14 cellular contexts compared by ENCODE assay signal in genomic region chr2:84870306-84870705, GRCh38. TPM values are rescaled to one million over a fixed set of nuclear protein-coding genes. Genes with fewer than 3 reads are reported as not detected.
DNase-seq lines count a peak whose midpoint lies in the region; ATAC-seq and TF ChIP-seq lines count a peak whose summit lies in the region.
"Had no signal": no experiment of that assay in that cellular context is flagged by ENCODE, and none has a peak within 500 bp of the region (broad histone marks: within the 10 kb centered on the region; RNA-seq: fewer than 3 reads in every experiment).

No MANE protein-coding gene starts in this region.

- H3K4me3 Mint-ChIP-seq in activated T-cell treated with anti-CD3 and anti-CD28 coated beads, Interleukin-2, amount 50 U/mL, for 72 hours = peak overlapping the region; percentile 2 to 7
- H3K4me3 Mint-ChIP-seq in activated T-cell treated with anti-CD3 and anti-CD28 coated beads, Interleukin-2, amount 50 U/mL, for 4 hours = no peak overlapping the region
- H3K4me3 Mint-ChIP-seq in activated CD8-positive, alpha-beta memory T cell treated with anti-CD3 and anti-CD28 coated beads, Interleukin-2, amount 10 ng/mL, durations not matched to agents 7 days and 5 days = no peak overlapping the region

- intact Hi-C loops in HCT116 (cut with micrococcal nuclease) = no loop called here
- intact Hi-C loops in sigmoid colon (cut with DNase I) = no loop called here

- H3K9me3 ChIP-seq in HCT116 (ENCODE audit: control insufficient read depth in 1 of 2, insufficient read depth in 1 of 2, low read depth in 1 of 2, low read length in 2 of 2) = no peaks in the 10 kb centered on the region
- H3K9me3 ChIP-seq in sigmoid colon = no peaks in the 10 kb centered on the region

- no peaks in the 10 kb centered on the region for H3K36me3 ChIP-seq in HCT116 (ENCODE audit: control insufficient read depth in 1 of 2, insufficient read depth in 2 of 2, low read length in 2 of 2)
- H3K36me3 ChIP-seq in sigmoid colon = no peaks in the 10 kb centered on the region

- no peak for DNase-seq in activated T-cell treated with anti-CD3 and anti-CD28 coated beads, Interleukin-2, amount 50 U/mL, for 72 hours
- DNase-seq in activated T-cell treated with anti-CD3 and anti-CD28 coated beads, Interleukin-2, amount 50 U/mL, for 4 hours = no peak
- no peak for DNase-seq in HCT116 (ENCODE audit: low read depth, low spot score)
- peak; percentile 43 for DNase-seq in activated CD8-positive, alpha-beta memory T cell treated with anti-CD3 and anti-CD28 coated beads, Interleukin-2, amount 10 ng/mL, durations not matched to agents 7 days and 5 days
- peak; percentile 41 for DNase-seq in sigmoid colon
- DNase-seq in SHP77 treated with DMSO at 0.1 percent for 48 hours (lab: John Stamatoyannopoulos, UW) = no peak
- no peak for DNase-seq in NCI-H2196 (lab: John Stamatoyannopoulos, UW; ENCODE audit: unreplicated experiment)
- DNase-seq: activated gamma-delta T cell; central memory CD4-positive, alpha-beta T cell; mesenchymal stem cell; NCI-H226 had no signal

- H3K4me1 ChIP-seq in HCT116 (ENCODE audit: control insufficient read depth in 1 of 2, insufficient read depth in 2 of 2, low read length in 2 of 2) = no peaks in the 10 kb centered on the region
- H3K4me1 ChIP-seq in sigmoid colon = no peaks in the 10 kb centered on the region

- no peak for TF ChIP-seq EP300 in sigmoid colon (IDR thresholded peaks at IDR 0.05)

- no peaks in the 10 kb centered on the region for H4K20me1 ChIP-seq in HCT116 (ENCODE audit: insufficient read depth)

- CTCF ChIA-PET in HCT116 (lab: Charles Lee) = interaction anchor here (1.2 kb wide), 1 partner anchor 12 kb away, joined by 3 read pairs; no protein-coding TSS in a partner anchor
- CTCF ChIA-PET in activated CD8-positive, alpha-beta memory T cell treated with anti-CD3 and anti-CD28 coated beads, Interleukin-2, amount 10 ng/mL, durations not matched to agents 7 days and 5 days (lab: Charles Lee) = interaction anchor here (0.9 to 3.4 kb wide), 3 partner anchors 11 to 129 kb away, joined by 3 to 19 read pairs (median 15); partner anchors contain the start of gene TRABD2A

- peaks cover 78% of the 10 kb centered on the region for H3K4me1 Mint-ChIP-seq in activated T-cell treated with anti-CD3 and anti-CD28 coated beads, Interleukin-2, amount 50 U/mL, for 72 hours (ENCODE audit: low read depth)
- H3K4me1 Mint-ChIP-seq in activated T-cell treated with anti-CD3 and anti-CD28 coated beads, Interleukin-2, amount 50 U/mL, for 4 hours (ENCODE audit: low read depth) = peaks cover 76% of the 10 kb centered on the region
- peaks cover 33% of the 10 kb centered on the region for H3K4me1 Mint-ChIP-seq in activated CD8-positive, alpha-beta memory T cell treated with anti-CD3 and anti-CD28 coated beads, Interleukin-2, amount 10 ng/mL, durations not matched to agents 7 days and 5 days

- H3K9ac ChIP-seq in HCT116 (ENCODE audit: low read length) = no peak overlapping the region

- H3K27me3 ChIP-seq in HCT116 (ENCODE audit: insufficient read depth, low read length) (no peaks in the 10 kb centered on the region), sigmoid colon (no peaks in the 10 kb centered on the region)

- no peaks in the 10 kb centered on the region for H3K79me2 ChIP-seq in HCT116 (ENCODE audit: insufficient read depth, low read length)

- H3K4me2 ChIP-seq in HCT116 (ENCODE audit: low read length) = no peak overlapping the region

- BruUV-seq in HCT116 (replicated peaks; lab: Mats Ljungman, UMichigan) = no TSS peak

- peaks cover 9 to 13% of the 10 kb centered on the region in 2 donors for H3K36me3 Mint-ChIP-seq in activated T-cell treated with anti-CD3 and anti-CD28 coated beads, Interleukin-2, amount 50 U/mL, for 72 hours (ENCODE audit: insufficient read depth in 2 of 2)
- H3K36me3 Mint-ChIP-seq in activated T-cell treated with anti-CD3 and anti-CD28 coated beads, Interleukin-2, amount 50 U/mL, for 4 hours (ENCODE audit: insufficient read depth) = peaks cover 18% of the 10 kb centered on the region
- peaks cover 27% of the 10 kb centered on the region for H3K36me3 Mint-ChIP-seq in activated CD8-positive, alpha-beta memory T cell treated with anti-CD3 and anti-CD28 coated beads, Interleukin-2, amount 10 ng/mL, durations not matched to agents 7 days and 5 days

- POLR2A ChIA-PET in HCT116 (lab: Charles Lee) = no interaction called here

- no peak overlapping the region for H3K27ac Mint-ChIP-seq in activated T-cell treated with anti-CD3 and anti-CD28 coated beads, Interleukin-2, amount 50 U/mL, for 72 hours
- no peak overlapping the region for H3K27ac Mint-ChIP-seq in activated CD8-positive, alpha-beta memory T cell treated with anti-CD3 and anti-CD28 coated beads, Interleukin-2, amount 10 ng/mL, durations not matched to agents 7 days and 5 days

- TF ChIP-seq CTCF in HCT116 (IDR thresholded peaks at IDR 0.05 in 2 of 3, conservative IDR thresholded peaks at IDR 0.05 in 1 of 3; ENCODE audit: borderline replicate concordance in 1 of 3, insufficient read depth in 1 of 3, low read depth in 2 of 3, low read length in 2 of 3) (peak in 1 of 3 experiments; percentile 27; a peak in 1 of 6 replicates), sigmoid colon (IDR thresholded peaks at IDR 0.05) (no peak)

- no peaks in the 10 kb centered on the region for H3K27me3 Mint-ChIP-seq in activated T-cell treated with anti-CD3 and anti-CD28 coated beads, Interleukin-2, amount 50 U/mL, for 72 hours (ENCODE audit: low read depth)
- no peaks in the 10 kb centered on the region for H3K27me3 Mint-ChIP-seq in activated T-cell treated with anti-CD3 and anti-CD28 coated beads, Interleukin-2, amount 50 U/mL, for 4 hours (ENCODE audit: low read depth)
- no peaks in the 10 kb centered on the region for H3K27me3 Mint-ChIP-seq in activated CD8-positive, alpha-beta memory T cell treated with anti-CD3 and anti-CD28 coated beads, Interleukin-2, amount 10 ng/mL, durations not matched to agents 7 days and 5 days

- H3K9me2 ChIP-seq in HCT116 (ENCODE audit: insufficient read depth) = no peaks in the 10 kb centered on the region

- TF ChIP-seq RAD21 in HCT116 (IDR thresholded peaks at IDR 0.05; ENCODE audit: low read depth) = peak; percentile 22; the same call in 1 of the 2 replicates

- peaks cover 0 to 1% of the 10 kb centered on the region in 2 donors for H3K9me3 Mint-ChIP-seq in activated T-cell treated with anti-CD3 and anti-CD28 coated beads, Interleukin-2, amount 50 U/mL, for 72 hours
- no peaks in the 10 kb centered on the region for H3K9me3 Mint-ChIP-seq in activated T-cell treated with anti-CD3 and anti-CD28 coated beads, Interleukin-2, amount 50 U/mL, for 4 hours
- no peaks in the 10 kb centered on the region for H3K9me3 Mint-ChIP-seq in activated CD8-positive, alpha-beta memory T cell treated with anti-CD3 and anti-CD28 coated beads, Interleukin-2, amount 10 ng/mL, durations not matched to agents 7 days and 5 days (ENCODE audit: low read depth)

- RAD21 ChIA-PET in HCT116 (lab: Charles Lee; ENCODE audit: low non-redundant PET in 1 of 2, low total read pairs in 2 of 2, uncharacterized antibody in 2 of 2, unreplicated experiment in 2 of 2) = interaction anchor here in 1 of 2 experiments (0.7 kb wide), 1 partner anchor 55 kb away, joined by 3 read pairs; no protein-coding TSS in a partner anchor

- H3K4me3 ChIP-seq in HCT116 (replicated peaks in 1 of 2; ENCODE audit: low read depth in 1 of 2, low read length in 2 of 2) (no peak overlapping the region), sigmoid colon (no peak overlapping the region)

- no peak overlapping the region for H3K27ac ChIP-seq in HCT116 (ENCODE audit: low read depth, low read length)
- H3K27ac ChIP-seq in sigmoid colon = no peak overlapping the region
- H3K27ac ChIP-seq: epithelial cell of prostate, RWPE1 had no signal

- H2AFZ ChIP-seq in HCT116 (ENCODE audit: low read depth, low read length, poor library complexity, severe bottlenecking) = no peak overlapping the region

- 90 to 92% methylated on average over 11 of the region's 11 CpGs for WGBS in sigmoid colon, 2 donors

- ATAC-seq in activated T-cell treated with anti-CD3 and anti-CD28 coated beads, Interleukin-2, amount 50 U/mL, for 72 hours (replicated peaks in 1 of 2) = peak in 1 of 2 donors; percentile 6
- no peak for ATAC-seq in activated T-cell treated with anti-CD3 and anti-CD28 coated beads, Interleukin-2, amount 50 U/mL, for 4 hours
- ATAC-seq in HCT116 (no peak), HG03159 (IDR thresholded peaks at IDR 0.05; ENCODE audit: unreplicated experiment) (no peak)
- ATAC-seq in activated CD8-positive, alpha-beta memory T cell treated with anti-CD3 and anti-CD28 coated beads, Interleukin-2, amount 10 ng/mL, durations not matched to agents 7 days and 5 days = no peak

- no peak for TF ChIP-seq POLR2A in HCT116 (IDR thresholded peaks at IDR 0.05; ENCODE audit: borderline replicate concordance, extremely low read depth, insufficient read depth, insufficient read length)
- TF ChIP-seq POLR2A in sigmoid colon (IDR thresholded peaks at IDR 0.05) = no peak

TF ChIP-seq in HCT116, 20 proteins besides CTCF, POLR2A, EP300 and RAD21 (continues in another document):
- TF ChIP-seq FOSL1 (IDR thresholded peaks at IDR 0.05; ENCODE audit: low read depth) (no peak), CBX3 (IDR thresholded peaks at IDR 0.05; ENCODE audit: low read depth) (no peak), EZH2 (IDR thresholded peaks at IDR 0.05) (no peak), SIN3A (IDR thresholded peaks at IDR 0.05; ENCODE audit: low read depth) (no peak), ATF3 (IDR thresholded peaks at IDR 0.05) (no peak)

RNA-seq across cellular contexts. Expression of gene TRABD2A, which starts 10.6 kb away (rescaled TPM):
- 10 to 100 TPM; 35.1 to 39.4 TPM for total RNA-seq in activated T-cell treated with anti-CD3 and anti-CD28 coated beads, Interleukin-2, amount 50 U/mL, for 72 hours
- 10 to 100 TPM; 21.2 to 29.4 (median 22.2) TPM for total RNA-seq in activated T-cell treated with anti-CD3 and anti-CD28 coated beads, Interleukin-2, amount 50 U/mL, for 4 hours
- 4.6 TPM for total RNA-seq in HCT116 (2021; ENCODE audit: unreplicated experiment)
- 3.1 and 4.9 TPM in 2 replicates for polyA plus RNA-seq in HCT116 (2012)
- 10 to 100 TPM; 30.2 to 32.4 TPM for total RNA-seq in activated CD8-positive, alpha-beta memory T cell treated with anti-CD3 and anti-CD28 coated beads, Interleukin-2, amount 10 ng/mL, durations not matched to agents 7 days and 5 days
- 1 to 10 TPM in 1 of 4 donors, under 1 TPM in 3; 0.16 to 3.6 (median 0.65) TPM for total RNA-seq in sigmoid colon
- polyA plus RNA-seq in sigmoid colon = 10 to 100 TPM; 16.8 to 46.4 (median 25.4) TPM

RNA-seq across cellular contexts. Expression of gene TMSB10, which starts 35.1 kb away (rescaled TPM):
- total RNA-seq in activated T-cell treated with anti-CD3 and anti-CD28 coated beads, Interleukin-2, amount 50 U/mL, for 72 hours = 1,000 to 10,000 TPM in 1 of 2 donors, 100 to 1,000 TPM in 1; 884 to 1,078 TPM
- 1,000 to 10,000 TPM; 1,023 to 1,175 (median 1,139) TPM for total RNA-seq in activated T-cell treated with anti-CD3 and anti-CD28 coated beads, Interleukin-2, amount 50 U/mL, for 4 hours
- 2,677 TPM for total RNA-seq in HCT116 (2021; ENCODE audit: unreplicated experiment)
- 4,398 and 5,903 TPM in 2 replicates for polyA plus RNA-seq in HCT116 (2012)
- 1,000 to 10,000 TPM; 3,578 to 3,807 TPM for total RNA-seq in activated CD8-positive, alpha-beta memory T cell treated with anti-CD3 and anti-CD28 coated beads, Interleukin-2, amount 10 ng/mL, durations not matched to agents 7 days and 5 days
- 1,000 to 10,000 TPM; 1,887 to 2,459 (median 2,033) TPM for total RNA-seq in sigmoid colon
- polyA plus RNA-seq in sigmoid colon = 1,000 to 10,000 TPM; 3,723 to 4,314 (median 4,173) TPM

Comparison
In these comparisons a context has a peak if more than half of its experiments do, and no peak if none do; other contexts are left out.
1. H3K4me3 Mint-ChIP-seq: peak in activated T-cell treated with anti-CD3 and anti-CD28 coated beads, Interleukin-2, amount 50 U/mL, for 72 hours (2 of 2); none in activated T-cell treated with anti-CD3 and anti-CD28 coated beads, Interleukin-2, amount 50 U/mL, for 4 hours (single experiment) and activated CD8-positive, alpha-beta memory T cell treated with anti-CD3 and anti-CD28 coated beads, Interleukin-2, amount 10 ng/mL, durations not matched to agents 7 days and 5 days (single experiment).
2. DNase-seq: peak in activated CD8-positive, alpha-beta memory T cell treated with anti-CD3 and anti-CD28 coated beads, Interleukin-2, amount 10 ng/mL, durations not matched to agents 7 days and 5 days (single experiment) and sigmoid colon (single experiment); none in activated T-cell treated with anti-CD3 and anti-CD28 coated beads, Interleukin-2, amount 50 U/mL, for 72 hours (0 of 2), activated T-cell treated with anti-CD3 and anti-CD28 coated beads, Interleukin-2, amount 50 U/mL, for 4 hours (single experiment), HCT116 (single experiment), SHP77 treated with DMSO at 0.1 percent for 48 hours (single experiment) and NCI-H2196 (single experiment).